ENCODE assay signal across 10 cellular contexts in the genomic region with DNA sequence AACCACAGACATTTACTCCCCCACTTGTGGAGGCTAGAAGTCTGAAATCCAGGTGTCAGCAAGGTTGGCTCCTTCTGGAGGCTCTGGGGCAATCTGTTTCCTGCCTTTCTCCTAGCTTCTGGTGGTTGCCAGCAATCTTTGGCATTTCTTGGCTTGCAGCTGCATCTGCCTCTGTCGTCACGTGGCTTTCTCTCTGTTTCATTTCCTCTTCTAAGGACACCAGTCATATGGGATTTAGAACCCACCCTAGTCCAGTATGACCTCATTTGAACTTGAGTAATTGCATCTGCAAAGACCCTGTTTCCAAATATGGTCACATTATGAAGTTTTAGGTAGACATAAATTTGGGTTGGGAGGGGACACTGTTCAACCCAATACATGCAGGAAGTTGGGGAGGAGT. TPM values are rescaled to one million over a fixed set of nuclear protein-coding genes. Genes with fewer than 3 reads are reported as not detected.
DNase-seq lines count a peak whose midpoint lies in the region; ATAC-seq lines count a peak whose summit lies in the region.
"Had no signal": no experiment of that assay in that cellular context is flagged by ENCODE, and none has a peak within 500 bp of the region (broad histone marks: within the 10 kb centered on the region; RNA-seq: fewer than 3 reads in every experiment).

No MANE protein-coding gene starts in this region.

- ATAC-seq in GM19452 (IDR thresholded peaks at IDR 0.05; ENCODE audit: unreplicated experiment) (peak; percentile 56), sciatic nerve (peak; percentile 46), HG02840 (IDR thresholded peaks at IDR 0.05; ENCODE audit: low FRiP score, unreplicated experiment) (no peak), HG02870 (IDR thresholded peaks at IDR 0.05; ENCODE audit: unreplicated experiment) (no peak)

- intact Hi-C loops in sciatic nerve (cut with DNase I): no loop called here

- H3K27ac ChIP-seq in epithelial cell of prostate: peak overlapping the region; percentile 36

- peak; percentile 96 for DNase-seq in NAMALWA (ENCODE audit: low spot score)
- DNase-seq in epithelial cell of prostate (ENCODE audit: low read depth, low spot score): no peak
- DNase-seq in sciatic nerve (ENCODE audit: low spot score): no peak
- no peak for DNase-seq in activated naive CD4-positive, alpha-beta T cell (lab: John Stamatoyannopoulos, UW)
- DNase-seq in SW 1271 (lab: John Stamatoyannopoulos, UW): no peak
- DNase-seq: HFFc6, sigmoid colon had no signal

RNA-seq across cellular contexts. Expression of a gene that starts 56.2 kb away (rescaled TPM):
- total RNA-seq in sciatic nerve: 53.2 TPM

Comparison
In these comparisons a context has a peak if more than half of its experiments do, and no peak if none do; other contexts are left out.
1. ATAC-seq: peak in GM19452 (single experiment) and sciatic nerve (single experiment); none in HG02840 (single experiment) and HG02870 (single experiment).